25 cellular contexts compared by ENCODE assay signal in the genomic region with DNA sequence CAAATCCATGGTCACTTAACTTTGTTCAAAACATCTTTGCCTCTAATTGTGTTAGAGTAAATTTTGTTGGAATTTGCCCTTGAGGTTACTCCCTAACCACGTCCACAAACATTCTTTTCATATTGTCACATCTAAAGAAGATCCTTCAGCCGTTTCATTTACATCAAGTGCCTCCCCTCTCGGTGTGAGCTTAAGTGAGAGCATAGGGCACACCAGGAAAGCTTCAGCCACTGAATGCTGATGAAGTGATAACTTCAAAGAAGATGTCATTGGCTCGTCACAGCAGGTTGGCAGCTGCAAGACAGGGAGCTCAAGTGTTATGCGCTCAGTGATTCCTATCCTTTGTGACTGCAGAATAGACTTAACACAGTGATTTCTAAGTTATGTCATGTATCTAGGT. TPM values are rescaled to one million over a fixed set of nuclear protein-coding genes. Genes with fewer than 3 reads are reported as not detected.
DNase-seq lines count a peak whose midpoint lies in the region; ATAC-seq and TF ChIP-seq lines count a peak whose summit lies in the region.
"Had no signal": no experiment of that assay in that cellular context is flagged by ENCODE, and none has a peak within 500 bp of the region (broad histone marks: within the 10 kb centered on the region; RNA-seq: fewer than 3 reads in every experiment).

No MANE protein-coding gene starts in this region.

- H3K4me1 ChIP-seq in HUES48 (ENCODE audit: control insufficient read depth, insufficient read depth, low read length) = peaks cover 12% of the 10 kb centered on the region
- H3K4me1 ChIP-seq in mucosa of descending colon (ENCODE audit: low read depth) = no peaks in the 10 kb centered on the region
- H3K4me1 ChIP-seq: heart right ventricle, psoas muscle, sigmoid colon, suprapubic skin had no signal

- peaks cover 3% of the 10 kb centered on the region for H3K36me3 Mint-ChIP-seq in type B pancreatic cell

- peaks cover 3% of the 10 kb centered on the region for H3K27me3 Mint-ChIP-seq in type B pancreatic cell
- H3K27me3 Mint-ChIP-seq: activated B cell treated with CpG ODN at 0.5 μM for 24 hours; effector memory CD8-positive, alpha-beta T cell had no signal

- ATAC-seq in HG03095 (IDR thresholded peaks at IDR 0.05; ENCODE audit: unreplicated experiment) (no peak), mucosa of descending colon (no peak)
- ATAC-seq: effector memory CD8-positive, alpha-beta T cell; GM12878; heart right ventricle; left colon; psoas muscle had no signal

- peak overlapping the region; percentile 43 for H3K27ac Mint-ChIP-seq in type B pancreatic cell
- H3K27ac Mint-ChIP-seq: activated B cell treated with CpG ODN at 0.5 μM for 24 hours; effector memory CD8-positive, alpha-beta T cell had no signal

- peak overlapping the region; percentile 57 for H3K27ac ChIP-seq in HUES48 (ENCODE audit: low read depth, low read length)
- H3K27ac ChIP-seq: heart right ventricle, PC-9, psoas muscle, sigmoid colon, suprapubic skin had no signal

- peaks cover 12% of the 10 kb centered on the region for H3K9me3 Mint-ChIP-seq in type B pancreatic cell

- H3K4me3 ChIP-seq in HUES48 (ENCODE audit: low read depth, low read length) (no peak overlapping the region), mucosa of descending colon (no peak overlapping the region)
- H3K4me3 ChIP-seq: GM12878, heart right ventricle, PC-9, psoas muscle, sigmoid colon, suprapubic skin had no signal

- no peaks in the 10 kb centered on the region for H3K9me3 ChIP-seq in HUES48 (ENCODE audit: control insufficient read depth, insufficient read depth, low read length)
- no peaks in the 10 kb centered on the region for H3K9me3 ChIP-seq in mucosa of descending colon

- DNase-seq in SW480 (ENCODE audit: low spot score) (peak; percentile 68), iPS-NIHi7 (ENCODE audit: extremely low spot score) (peak; percentile 65), type B pancreatic cell (ENCODE audit: extremely low spot score, unreplicated experiment) (no peak), DMS79 (lab: John Stamatoyannopoulos, UW) (no peak), mucosa of descending colon (no peak)
- DNase-seq: activated B cell treated with CpG ODN at 0.5 μM for 24 hours; activated CD4-positive, alpha-beta T cell treated with anti-CD3 and anti-CD28 coated beads, Interleukin-2, amount 50 U/mL, for 1 hour; activated naive CD4-positive, alpha-beta T cell treated with anti-CD3 and anti-CD28 coated beads, Interleukin-2, amount 50 U/mL, for 16 hours; C1 segment of cervical spinal cord; COR-L47; effector memory CD8-positive, alpha-beta T cell; heart right ventricle; left colon; NCI-H524; PC-9; psoas muscle; SHP77; sigmoid colon; stimulated activated CD4-positive, alpha-beta T cell treated with anti-CD3 and anti-CD28 coated beads, Interleukin-15, amount 100 ng/mL, for 24 hours; stimulated activated naive CD4-positive, alpha-beta T cell; SW 1271 had no signal

- H3K4me1 Mint-ChIP-seq in type B pancreatic cell (ENCODE audit: unreplicated experiment) = peaks cover 7% of the 10 kb centered on the region
- H3K4me1 Mint-ChIP-seq: activated B cell treated with CpG ODN at 0.5 μM for 24 hours had no signal

- no peak overlapping the region for H3K4me3 Mint-ChIP-seq in type B pancreatic cell
- H3K4me3 Mint-ChIP-seq: activated B cell treated with CpG ODN at 0.5 μM for 24 hours; effector memory CD8-positive, alpha-beta T cell had no signal

- intact Hi-C loops in mucosa of descending colon (cut with DNase I, micrococcal nuclease) = no loop called here

- no peaks in the 10 kb centered on the region for H3K27me3 ChIP-seq in HUES48 (ENCODE audit: control insufficient read depth, insufficient read depth, low read length)
- H3K27me3 ChIP-seq: heart right ventricle, sigmoid colon, suprapubic skin had no signal

- TF ChIP-seq CTCF in type B pancreatic cell (conservative IDR thresholded peaks at IDR 0.05) = no peak
- no peak for TF ChIP-seq CTCF in mucosa of descending colon (IDR thresholded peaks at IDR 0.05)

- H3K36me3 ChIP-seq in HUES48 (ENCODE audit: control insufficient read depth, insufficient read depth, low read length) (no peaks in the 10 kb centered on the region), mucosa of descending colon (ENCODE audit: low read depth) (no peaks in the 10 kb centered on the region)
- H3K36me3 ChIP-seq: heart right ventricle, sigmoid colon, suprapubic skin had no signal

- no peak overlapping the region for H3K9ac ChIP-seq in HUES48 (ENCODE audit: low read depth, low read length)

RNA-seq across cellular contexts. Expression of gene ADAMTS19, which starts 49.6 kb away (rescaled TPM):
- total RNA-seq in type B pancreatic cell (ENCODE audit: low replicate concordance) (9.3 and 12.7 TPM in 2 replicates), mucosa of descending colon (1 to 10 TPM in 1 of 3 donors, under 1 TPM in 2; 0.12 to 1.6 (median 0.75) TPM)
- total RNA-seq: activated B cell treated with CpG ODN at 0.5 μM for 24 hours, GM12878, PC-9, suprapubic skin had no signal

Comparison
In these comparisons a context has a peak if more than half of its experiments do, and no peak if none do; other contexts are left out.
1. DNase-seq: peak in SW480 (single experiment) and iPS-NIHi7 (single experiment); none in type B pancreatic cell (single experiment), DMS79 (single experiment) and mucosa of descending colon (0 of 3).